Comparison of ENCODE assay signal across 18 cellular contexts in the genomic region with DNA sequence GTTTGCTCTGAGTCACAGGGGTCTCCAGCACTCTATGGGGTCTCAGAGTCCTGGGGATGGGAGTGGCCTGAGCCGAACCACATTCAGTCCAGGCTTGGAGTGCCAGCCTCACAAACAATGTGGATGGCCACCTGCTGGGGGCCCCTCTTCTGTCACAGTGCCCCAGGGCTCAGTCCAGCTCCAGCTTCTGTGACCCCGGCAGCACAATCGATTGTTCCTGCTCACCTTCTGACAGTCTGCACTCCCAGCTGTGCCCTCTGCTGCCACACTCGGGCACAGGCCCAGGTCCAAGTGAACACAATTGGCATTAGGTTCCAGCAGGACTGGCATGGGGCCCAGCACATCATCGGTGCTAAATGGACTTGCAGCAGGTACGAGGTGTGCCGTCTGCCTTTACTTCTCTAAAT.
DNase-seq lines count a peak whose midpoint lies in the region; ATAC-seq and TF ChIP-seq lines count a peak whose summit lies in the region.
"Had no signal": no experiment of that assay in that cellular context is flagged by ENCODE, and none has a peak within 500 bp of the region (broad histone marks: within the 10 kb centered on the region; RNA-seq: fewer than 3 reads in every experiment).

No MANE protein-coding gene starts in this region.

- H3K4me3 Mint-ChIP-seq in nephron = no peak overlapping the region
- H3K4me3 Mint-ChIP-seq in activated T-helper 1 cell treated with anti-CD3 and anti-CD28 coated beads, Interleukin-12 subunit alpha, Interleukin-12 subunit beta, Interleukin-2, Interleukin-4 antibody, amounts not matched to agents 30 ng/mL and 10 ng/mL and 1 ng/mL, durations not matched to agents 14 hours and 24 hours and 36 hours = no peak overlapping the region
- H3K4me3 Mint-ChIP-seq: activated naive CD4-positive, alpha-beta T cell treated with anti-CD3 and anti-CD28 coated beads, Interleukin-2, amount 50 U/mL, for 24 hours; mesothelial cell of epicardium; T-helper 1 cell treated with Interleukin-12 subunit alpha and Interleukin-12 subunit beta and Interleukin-4 antibody, amounts not matched to agents 30 μg/mL and 1 μg/mL, for 36 hours had no signal

- H3K27ac ChIP-seq in esophagus muscularis mucosa (replicated peaks in 1 of 4) = peak overlapping the region; percentile 92 to 96 (median 95)
- H3K27ac ChIP-seq: parathyroid adenoma had no signal

- DNase-seq in ELF-1 (ENCODE audit: low read depth, low spot score) = peak; percentile 55
- peak; percentile 48 for DNase-seq in NCI-H2029 treated with DMSO at 0.1 percent for 48 hours (lab: John Stamatoyannopoulos, UW)
- no peak for DNase-seq in esophagus muscularis mucosa (ENCODE audit: extremely low spot score)
- DNase-seq in activated T-helper 1 cell treated with anti-CD3 and anti-CD28 coated beads, Interleukin-12 subunit alpha, Interleukin-12 subunit beta, Interleukin-2, Interleukin-4 antibody, amounts not matched to agents 30 ng/mL and 10 ng/mL and 1 ng/mL, durations not matched to agents 14 hours and 24 hours and 36 hours (ENCODE audit: low spot score) = no peak
- no peak for DNase-seq in NCI-H510A (lab: John Stamatoyannopoulos, UW)
- no peak for DNase-seq in NCI-H526 (lab: John Stamatoyannopoulos, UW)
- DNase-seq: activated CD8-positive, alpha-beta memory T cell treated with anti-CD3 and anti-CD28 coated beads, Interleukin-2, amount 50 U/mL, for 48 hours; BE2C; effector CD8-positive, alpha-beta T cell; foreskin fibroblast; tibial artery had no signal

- H3K4me3 ChIP-seq in esophagus muscularis mucosa = no peak overlapping the region
- H3K4me3 ChIP-seq: tibial artery had no signal

- no peak for TF ChIP-seq POLR2A in esophagus muscularis mucosa (IDR thresholded peaks at IDR 0.05; ENCODE audit: low read depth)

- peaks cover 37 to 93% (median 90%) of the 10 kb centered on the region in 4 donors for H3K4me1 ChIP-seq in esophagus muscularis mucosa
- H3K4me1 ChIP-seq: BE2C, parathyroid adenoma had no signal

- TF ChIP-seq CTCF in esophagus muscularis mucosa (IDR thresholded peaks at IDR 0.05) (peak in 1 of 3 experiments; percentile 12), nephron (IDR thresholded peaks at IDR 0.05; ENCODE audit: unreplicated experiment in 3 of 3) (no peak)

- no peak for TF ChIP-seq EP300 in esophagus muscularis mucosa (IDR thresholded peaks at IDR 0.05)

- ATAC-seq in GM21737 (IDR thresholded peaks at IDR 0.05; ENCODE audit: unreplicated experiment) = no peak
- ATAC-seq: activated CD4-positive, CD25-positive, alpha-beta regulatory T cell treated with anti-CD3 and anti-CD28 coated beads, Interleukin-2, amount 50 U/mL, for 24 hours had no signal

- peaks cover 7% of the 10 kb centered on the region for H3K36me3 Mint-ChIP-seq in nephron (ENCODE audit: low read depth)
- peaks cover 3% of the 10 kb centered on the region for H3K36me3 Mint-ChIP-seq in activated T-helper 1 cell treated with anti-CD3 and anti-CD28 coated beads, Interleukin-12 subunit alpha, Interleukin-12 subunit beta, Interleukin-2, Interleukin-4 antibody, amounts not matched to agents 30 ng/mL and 10 ng/mL and 1 ng/mL, durations not matched to agents 14 hours and 24 hours and 36 hours (ENCODE audit: low read depth)
- H3K36me3 Mint-ChIP-seq: mesothelial cell of epicardium had no signal

- H3K36me3 ChIP-seq in esophagus muscularis mucosa = peaks cover 0 to 4% (median 0%) of the 10 kb centered on the region in 4 donors
- H3K36me3 ChIP-seq: BE2C, tibial artery had no signal

- H3K27ac Mint-ChIP-seq in nephron = peak overlapping the region in 2 of 3 experiments; percentile 60 to 66
- no peak overlapping the region for H3K27ac Mint-ChIP-seq in activated T-helper 1 cell treated with anti-CD3 and anti-CD28 coated beads, Interleukin-12 subunit alpha, Interleukin-12 subunit beta, Interleukin-2, Interleukin-4 antibody, amounts not matched to agents 30 ng/mL and 10 ng/mL and 1 ng/mL, durations not matched to agents 14 hours and 24 hours and 36 hours
- H3K27ac Mint-ChIP-seq: activated naive CD4-positive, alpha-beta T cell treated with anti-CD3 and anti-CD28 coated beads, Interleukin-2, amount 50 U/mL, for 24 hours; mesothelial cell of epicardium; T-helper 1 cell treated with Interleukin-12 subunit alpha and Interleukin-12 subunit beta and Interleukin-4 antibody, amounts not matched to agents 30 μg/mL and 1 μg/mL, for 36 hours had no signal

- peaks cover 9% of the 10 kb centered on the region for H3K27me3 Mint-ChIP-seq in nephron (ENCODE audit: low read depth)
- peaks cover 37% of the 10 kb centered on the region for H3K27me3 Mint-ChIP-seq in activated T-helper 1 cell treated with anti-CD3 and anti-CD28 coated beads, Interleukin-12 subunit alpha, Interleukin-12 subunit beta, Interleukin-2, Interleukin-4 antibody, amounts not matched to agents 30 ng/mL and 10 ng/mL and 1 ng/mL, durations not matched to agents 14 hours and 24 hours and 36 hours (ENCODE audit: insufficient read depth)
- H3K27me3 Mint-ChIP-seq: activated naive CD4-positive, alpha-beta T cell treated with anti-CD3 and anti-CD28 coated beads, Interleukin-2, amount 50 U/mL, for 24 hours had no signal

- WGBS in esophagus muscularis mucosa = 61% methylated on average over 7 of the region's 7 CpGs

- no peaks in the 10 kb centered on the region for H3K9me3 Mint-ChIP-seq in nephron
- H3K9me3 Mint-ChIP-seq in activated T-helper 1 cell treated with anti-CD3 and anti-CD28 coated beads, Interleukin-12 subunit alpha, Interleukin-12 subunit beta, Interleukin-2, Interleukin-4 antibody, amounts not matched to agents 30 ng/mL and 10 ng/mL and 1 ng/mL, durations not matched to agents 14 hours and 24 hours and 36 hours = peaks cover 3% of the 10 kb centered on the region
- H3K9me3 Mint-ChIP-seq: activated naive CD4-positive, alpha-beta T cell treated with anti-CD3 and anti-CD28 coated beads, Interleukin-2, amount 50 U/mL, for 24 hours; mesothelial cell of epicardium had no signal

- no peaks in the 10 kb centered on the region for H3K9me3 ChIP-seq in esophagus muscularis mucosa
- H3K9me3 ChIP-seq: BE2C, tibial artery had no signal

- no peaks in the 10 kb centered on the region for H3K27me3 ChIP-seq in esophagus muscularis mucosa
- H3K27me3 ChIP-seq: BE2C, tibial artery had no signal

- intact Hi-C loops in esophagus muscularis mucosa (cut with DNase I) = no loop called here
- intact Hi-C loops in activated T-helper 1 cell treated with anti-CD3 and anti-CD28 coated beads, Interleukin-12 subunit alpha, Interleukin-12 subunit beta, Interleukin-2, Interleukin-4 antibody, amounts not matched to agents 30 ng/mL and 10 ng/mL and 1 ng/mL, durations not matched to agents 14 hours and 24 hours and 36 hours (cut with micrococcal nuclease) = no loop called here

- H3K4me1 Mint-ChIP-seq in nephron = peaks cover 66% of the 10 kb centered on the region
- peaks cover 21% of the 10 kb centered on the region for H3K4me1 Mint-ChIP-seq in activated T-helper 1 cell treated with anti-CD3 and anti-CD28 coated beads, Interleukin-12 subunit alpha, Interleukin-12 subunit beta, Interleukin-2, Interleukin-4 antibody, amounts not matched to agents 30 ng/mL and 10 ng/mL and 1 ng/mL, durations not matched to agents 14 hours and 24 hours and 36 hours (ENCODE audit: low read depth)

Comparison
In these comparisons a context has a peak if more than half of its experiments do, and no peak if none do; other contexts are left out.
1. DNase-seq: peak in ELF-1 (single experiment) and NCI-H2029 treated with DMSO at 0.1 percent for 48 hours (single experiment); none in esophagus muscularis mucosa (single experiment), activated T-helper 1 cell treated with anti-CD3 and anti-CD28 coated beads, Interleukin-12 subunit alpha, Interleukin-12 subunit beta, Interleukin-2, Interleukin-4 antibody, amounts not matched to agents 30 ng/mL and 10 ng/mL and 1 ng/mL, durations not matched to agents 14 hours and 24 hours and 36 hours (single experiment), NCI-H510A (single experiment) and NCI-H526 (0 of 2).